ENCODE assay signal across 8 cellular contexts in genomic region chr19:51368366-51369282, GRCh38. TPM values are rescaled to one million over a fixed set of nuclear protein-coding genes. Genes with fewer than 3 reads are reported as not detected.
DNase-seq lines count a peak whose midpoint lies in the region; ATAC-seq and TF ChIP-seq lines count a peak whose summit lies in the region.

Gene CLDND2 (minus strand): TSS chr19:51369003. CDS start chr19:51368577, 426 bp downstream.

- peaks cover 9% of the 10 kb centered on the region for H3K36me3 Mint-ChIP-seq in activated CD4-positive, alpha-beta T cell treated with anti-CD3 and anti-CD28 coated beads, Interleukin-2, amount 10 ng/mL, durations not matched to agents 7 days and 5 days (ENCODE audit: low read depth)

- H3K9me3 Mint-ChIP-seq in activated CD4-positive, alpha-beta T cell treated with anti-CD3 and anti-CD28 coated beads, Interleukin-2, amount 10 ng/mL, durations not matched to agents 7 days and 5 days = peaks cover 4% of the 10 kb centered on the region

- no peaks in the 10 kb centered on the region for H3K27me3 ChIP-seq in psoas muscle (ENCODE audit: insufficient read depth in 3 of 3, low read length in 2 of 3)

- no peak for TF ChIP-seq CTCF in fibroblast of the aortic adventitia (IDR thresholded peaks at IDR 0.05; ENCODE audit: insufficient read depth, low read length)
- TF ChIP-seq CTCF in psoas muscle (IDR thresholded peaks at IDR 0.05) = no peak

- no peaks in the 10 kb centered on the region for H3K36me3 ChIP-seq in psoas muscle (ENCODE audit: insufficient read depth in 1 of 2, low read depth in 1 of 2)

- peaks cover 76% of the 10 kb centered on the region for H3K4me1 Mint-ChIP-seq in activated CD4-positive, alpha-beta T cell treated with anti-CD3 and anti-CD28 coated beads, Interleukin-2, amount 10 ng/mL, durations not matched to agents 7 days and 5 days

- intact Hi-C loops in psoas muscle (cut with DNase I) = no loop called here

- CTCF ChIA-PET in activated CD4-positive, alpha-beta T cell treated with anti-CD3 and anti-CD28 coated beads, Interleukin-2, amount 10 ng/mL, durations not matched to agents 7 days and 5 days (lab: Charles Lee) = interaction anchor here (0.9 to 1.7 kb wide), 5 partner anchors 10 to 68 kb away, joined by 3 to 13 read pairs (median 4); no protein-coding TSS in a partner anchor

- no peaks in the 10 kb centered on the region for H3K9me3 ChIP-seq in psoas muscle

- no peak for ATAC-seq in psoas muscle
- no peak for ATAC-seq in activated CD4-positive, CD25-positive, alpha-beta regulatory T cell treated with anti-CD3 and anti-CD28 coated beads, Interleukin-2, amount 50 U/mL, for 24 hours

- peak within 1 kb of the TSS; percentile 99 for H3K4me3 Mint-ChIP-seq in activated CD4-positive, alpha-beta T cell treated with anti-CD3 and anti-CD28 coated beads, Interleukin-2, amount 10 ng/mL, durations not matched to agents 7 days and 5 days

- WGBS in psoas muscle, 3 donors = 54 to 61% (median 54%) methylated on average over 23 of the region's 23 CpGs

- peak within 1 kb of the TSS; percentile 95 for H3K27ac Mint-ChIP-seq in activated CD4-positive, alpha-beta T cell treated with anti-CD3 and anti-CD28 coated beads, Interleukin-2, amount 10 ng/mL, durations not matched to agents 7 days and 5 days

- POLR2A ChIA-PET in activated CD4-positive, alpha-beta T cell treated with anti-CD3 and anti-CD28 coated beads, Interleukin-2, amount 10 ng/mL, durations not matched to agents 7 days and 5 days (lab: Charles Lee) = no interaction called here

- H3K27me3 Mint-ChIP-seq in activated CD4-positive, alpha-beta T cell treated with anti-CD3 and anti-CD28 coated beads, Interleukin-2, amount 10 ng/mL, durations not matched to agents 7 days and 5 days = no peaks in the 10 kb centered on the region

- peak within 1 kb of the TSS; percentile 89 for H3K27ac ChIP-seq in psoas muscle

- H3K4me3 ChIP-seq in fibroblast of the aortic adventitia (ENCODE audit: low read depth, low read length) (peak within 1 kb of the TSS; percentile 82), psoas muscle (peak within 1 kb of the TSS; percentile 78)

- H3K4me1 ChIP-seq in psoas muscle = peaks cover 17% of the 10 kb centered on the region

- DNase-seq in NCI-H82 (lab: John Stamatoyannopoulos, UW) = peak; percentile 20
- no peak for DNase-seq in NCI-H82 treated with DMSO at 0.1 percent for 48 hours (lab: John Stamatoyannopoulos, UW; ENCODE audit: unreplicated experiment)
- no peak for DNase-seq in activated CD4-positive, alpha-beta T cell treated with anti-CD3 and anti-CD28 coated beads, Interleukin-2, amount 10 ng/mL, durations not matched to agents 7 days and 5 days
- DNase-seq in fibroblast of the aortic adventitia (ENCODE audit: low read depth) = no peak
- DNase-seq in psoas muscle = peak in 1 of 2 donors; percentile 47
- DNase-seq in NCI-H187 (lab: John Stamatoyannopoulos, UW) = no peak
- no peak for DNase-seq in glomerular visceral epithelial cell (ENCODE audit: extremely low spot score)

RNA-seq across cellular contexts. Expression of gene CLDND2, which starts in this region (rescaled TPM):
- total RNA-seq in activated CD4-positive, alpha-beta T cell treated with anti-CD3 and anti-CD28 coated beads, Interleukin-2, amount 10 ng/mL, durations not matched to agents 7 days and 5 days = 1 to 10 TPM; 3.1 to 3.3 TPM
- total RNA-seq in fibroblast of the aortic adventitia (ENCODE audit: low replicate concordance) (0.36 TPM in 1 of 2 replicates, not detected in the other), psoas muscle (1 to 10 TPM in 1 of 4 donors, under 1 TPM in 2, not detected in 1; 0.85 to 1.8 (median 0.88) TPM)
- under 1 TPM in 2 of 3 donors, not detected in 1; 0.30 to 0.39 TPM for polyA plus RNA-seq in psoas muscle
